12 cellular contexts compared by ENCODE assay signal in the genomic region with DNA sequence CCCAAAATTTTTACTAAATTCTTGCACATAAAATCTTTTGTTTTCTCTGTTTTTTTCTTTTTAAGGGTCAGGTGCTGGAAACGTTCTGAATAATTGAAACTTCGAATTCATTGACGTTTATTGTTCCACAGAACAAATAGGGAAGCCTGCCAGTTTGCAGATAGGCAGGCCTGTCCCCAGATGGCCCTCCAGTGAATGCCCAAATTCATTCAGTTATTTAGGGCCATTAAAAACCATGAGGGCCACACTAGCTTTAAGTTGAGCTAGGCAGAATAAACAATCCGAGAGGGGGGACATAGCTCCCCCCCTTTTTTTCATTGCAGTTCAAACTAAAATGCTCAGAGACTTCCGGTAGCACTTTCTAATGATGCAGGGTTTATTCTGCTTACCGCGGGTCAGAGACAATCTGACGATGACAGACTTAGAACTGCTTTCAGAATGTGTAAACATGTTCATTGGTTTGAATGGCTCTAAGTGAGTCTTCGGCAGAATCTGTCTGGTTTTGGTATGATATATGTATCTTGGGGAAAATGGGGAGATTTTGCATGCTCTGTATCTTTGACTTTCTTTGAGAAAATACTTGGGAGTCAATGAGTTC.
DNase-seq lines count a peak whose midpoint lies in the region; TF ChIP-seq lines count a peak whose summit lies in the region.
"Had no signal": no experiment of that assay in that cellular context is flagged by ENCODE, and none has a peak within 500 bp of the region (broad histone marks: within the 10 kb centered on the region; RNA-seq: fewer than 3 reads in every experiment).

No MANE protein-coding gene starts in this region.

- POLR2A ChIA-PET in MCF 10A (lab: Yijun Ruan, JAX) = interaction anchor here (0.7 to 2.0 kb wide), 4 partner anchors 16 to 161 kb away, joined by 4 to 6 read pairs (median 4); partner anchors contain the start of gene ZBTB16

- H3K9me3 Mint-ChIP-seq in MCF 10A (ENCODE audit: unreplicated experiment) = no peaks in the 10 kb centered on the region
- H3K9me3 Mint-ChIP-seq in activated naive CD4-positive, alpha-beta T cell treated with anti-CD3 and anti-CD28 coated beads, Interleukin-2, amount 50 U/mL, for 24 hours = no peaks in the 10 kb centered on the region
- H3K9me3 Mint-ChIP-seq: CD14-positive monocyte, GM23338 had no signal

- no peaks in the 10 kb centered on the region for H3K27me3 ChIP-seq in breast epithelium
- no peaks in the 10 kb centered on the region for H3K27me3 ChIP-seq in thyroid gland

- peaks cover 75% of the 10 kb centered on the region for H3K4me1 Mint-ChIP-seq in MCF 10A (ENCODE audit: insufficient read depth, unreplicated experiment)
- H3K4me1 Mint-ChIP-seq in activated naive CD4-positive, alpha-beta T cell treated with anti-CD3 and anti-CD28 coated beads, Interleukin-2, amount 50 U/mL, for 24 hours = peaks cover 36% of the 10 kb centered on the region

- peaks cover 98% of the 10 kb centered on the region for H3K36me3 Mint-ChIP-seq in MCF 10A (ENCODE audit: insufficient read depth, unreplicated experiment)
- H3K36me3 Mint-ChIP-seq in activated naive CD4-positive, alpha-beta T cell treated with anti-CD3 and anti-CD28 coated beads, Interleukin-2, amount 50 U/mL, for 24 hours = no peaks in the 10 kb centered on the region

- H3K4me3 ChIP-seq in breast epithelium (no peak overlapping the region), thyroid gland (replicated peaks in 1 of 3) (no peak overlapping the region)
- H3K4me3 ChIP-seq: GM23338 had no signal

- H3K4me1 ChIP-seq in breast epithelium = peaks cover 0 to 22% of the 10 kb centered on the region in 2 donors
- H3K4me1 ChIP-seq in thyroid gland = peaks cover 96 to 99% of the 10 kb centered on the region in 2 donors

- H3K9me3 ChIP-seq in breast epithelium = no peaks in the 10 kb centered on the region
- no peaks in the 10 kb centered on the region for H3K9me3 ChIP-seq in thyroid gland

- H3K27ac ChIP-seq in breast epithelium = no peak overlapping the region
- H3K27ac ChIP-seq in thyroid gland = peak overlapping the region in 2 of 3 donors; percentile 64 to 78

- peak overlapping the region; percentile 88 for H3K27ac Mint-ChIP-seq in MCF 10A (ENCODE audit: low read depth, unreplicated experiment)
- peak overlapping the region; percentile 14 for H3K27ac Mint-ChIP-seq in activated naive CD4-positive, alpha-beta T cell treated with anti-CD3 and anti-CD28 coated beads, Interleukin-2, amount 50 U/mL, for 24 hours
- H3K27ac Mint-ChIP-seq: CD14-positive monocyte, GM23338 had no signal

- H3K4me3 Mint-ChIP-seq in MCF 10A (ENCODE audit: unreplicated experiment) = peak overlapping the region; percentile 41
- H3K4me3 Mint-ChIP-seq in activated naive CD4-positive, alpha-beta T cell treated with anti-CD3 and anti-CD28 coated beads, Interleukin-2, amount 50 U/mL, for 24 hours = no peak overlapping the region
- H3K4me3 Mint-ChIP-seq: CD14-positive monocyte, GM23338 had no signal

- H3K27me3 Mint-ChIP-seq in MCF 10A (ENCODE audit: insufficient read depth, unreplicated experiment) = no peaks in the 10 kb centered on the region
- no peaks in the 10 kb centered on the region for H3K27me3 Mint-ChIP-seq in activated naive CD4-positive, alpha-beta T cell treated with anti-CD3 and anti-CD28 coated beads, Interleukin-2, amount 50 U/mL, for 24 hours

- CTCF ChIA-PET in MCF 10A (lab: Yijun Ruan, JAX) = interaction anchor here (0.6 kb wide), 2 partner anchors 19 to 71 kb away, joined by 3 read pairs; no protein-coding TSS in a partner anchor

- TF ChIP-seq POLR2A in breast epithelium (IDR thresholded peaks at IDR 0.05) = no peak
- no peak for TF ChIP-seq POLR2A in thyroid gland (IDR thresholded peaks at IDR 0.05)

- no TSS peak for BruUV-seq in MCF 10A (replicated peaks; lab: Mats Ljungman, UMichigan)

- H3K36me3 ChIP-seq in breast epithelium (no peaks in the 10 kb centered on the region), thyroid gland (peaks cover 7 to 12% of the 10 kb centered on the region in 2 donors)

- 11 to 13% methylated on average over 9 of the region's 9 CpGs for WGBS in thyroid gland, 2 donors

- no peak for DNase-seq in MCF 10A (ENCODE audit: unreplicated experiment)
- DNase-seq in breast epithelium (ENCODE audit: low spot score in 2 of 2) = no peak
- DNase-seq in medulla oblongata (ENCODE audit: extremely low spot score) = peak; percentile 77
- DNase-seq in thyroid gland = no peak
- DNase-seq in HuH-7 (ENCODE audit: low spot score) = no peak
- no peak for DNase-seq in posterior vena cava (ENCODE audit: low spot score)
- DNase-seq in islet precursor cell = no peak
- DNase-seq: Kasumi-1; stimulated activated CD4-positive, alpha-beta T cell treated with anti-CD3 and anti-CD28 coated beads, Interleukin-12 subunit alpha, Interleukin-12 subunit beta, amount 100 ng/mL, for 4 hours had no signal

- no peak for TF ChIP-seq CTCF in MCF 10A (IDR thresholded peaks at IDR 0.05; ENCODE audit: unreplicated experiment)
- TF ChIP-seq CTCF in breast epithelium (IDR thresholded peaks at IDR 0.05) = no peak
- no peak for TF ChIP-seq CTCF in thyroid gland (IDR thresholded peaks at IDR 0.05)

- intact Hi-C loops in MCF 10A (cut with micrococcal nuclease) (no loop called here), breast epithelium (cut with DNase I; ENCODE audit: low total_unique reads) (no loop called here), thyroid gland (cut with DNase I) (no loop called here), posterior vena cava (cut with DNase I) (no loop called here)

Comparison
In these comparisons a context has a peak if more than half of its experiments do, and no peak if none do; other contexts are left out.
1. H3K27ac ChIP-seq: peak in thyroid gland (2 of 3); none in breast epithelium (0 of 2).